ENCODE assay signal across 8 cellular contexts in the genomic region with DNA sequence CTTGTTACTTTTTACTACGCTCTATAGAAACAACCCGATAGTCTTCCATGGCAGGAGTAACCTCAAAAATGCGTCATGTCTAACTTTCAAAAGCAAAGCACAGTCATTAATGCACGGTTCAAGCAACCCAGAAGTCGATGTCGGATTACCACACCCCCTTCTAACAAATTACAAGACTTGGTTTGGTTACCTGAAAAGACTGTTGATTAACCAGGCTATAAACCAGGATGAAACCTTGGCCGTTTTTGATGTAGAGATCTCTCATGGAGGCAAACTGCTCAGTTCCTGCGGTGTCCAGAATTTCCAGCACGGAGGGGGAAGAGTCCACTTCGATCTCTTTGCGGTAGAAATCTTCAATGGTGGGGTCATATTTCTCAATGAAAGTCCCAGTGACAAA. TPM values are rescaled to one million over a fixed set of nuclear protein-coding genes. Genes with fewer than 3 reads are reported as not detected.
A peak's percentile ranks its signal among the peaks of the same experiment; 100 is the strongest.
DNase-seq lines count a peak whose midpoint lies in the region; ATAC-seq and TF ChIP-seq lines count a peak whose summit lies in the region.

No MANE protein-coding gene starts in this region.

- in situ Hi-C loops in IMR-90 (cut with MboI; ENCODE audit: low sequenced_read_pairs) = no loop called here

- H3K27me3 ChIP-seq in heart right ventricle (peaks cover 0 to 20% (median 0%) of the 10 kb centered on the region in 7 donors), IMR-90 (ENCODE audit: control insufficient read depth, insufficient read depth, low read length) (no peaks in the 10 kb centered on the region), iPS-18a (ENCODE audit: control insufficient read depth, insufficient read depth, low read length) (no peaks in the 10 kb centered on the region)

- 0 out of 2 replicates have a peak overlapping the region, but pooled peaks have one; percentile 18 for H4K91ac ChIP-seq in IMR-90 (ENCODE audit: insufficient read depth, low read depth, low read length)

- peak overlapping the region; percentile 97 to 98 for H3K27ac Mint-ChIP-seq in activated naive CD4-positive, alpha-beta T cell treated with anti-CD3 and anti-CD28 coated beads, Interleukin-2, amount 50 U/mL, for 72 hours

- H3K4me3 ChIP-seq in heart right ventricle (peak overlapping the region; percentile 59 to 89 (median 81)), IMR-90 (ENCODE audit: insufficient read depth, low read depth, low read length) (peak overlapping the region; percentile 88), iPS-18a (ENCODE audit: low read length) (peak overlapping the region; percentile 87)

- CTCF ChIA-PET in IMR-90 (lab: Yijun Ruan, JAX) = interaction anchor here (0.7 kb wide), 1 partner anchor 10 kb away, joined by 3 read pairs; no protein-coding TSS in a partner anchor

- peaks cover 11 to 16% of the 10 kb centered on the region in 2 donors for H3K36me3 Mint-ChIP-seq in activated naive CD4-positive, alpha-beta T cell treated with anti-CD3 and anti-CD28 coated beads, Interleukin-2, amount 50 U/mL, for 72 hours

- H3K4me1 ChIP-seq in heart right ventricle (peaks cover 0 to 52% (median 22%) of the 10 kb centered on the region in 9 donors), IMR-90 (ENCODE audit: control insufficient read depth, insufficient read depth, low read length) (no peaks in the 10 kb centered on the region), iPS-18a (ENCODE audit: control insufficient read depth, low read depth, low read length) (no peaks in the 10 kb centered on the region)

- TF ChIP-seq POLR2A in IMR-90 (IDR thresholded peaks at IDR 0.05; ENCODE audit: low read depth, low read length) = no peak

- H3K9me3 Mint-ChIP-seq in activated naive CD4-positive, alpha-beta T cell treated with anti-CD3 and anti-CD28 coated beads, Interleukin-2, amount 50 U/mL, for 72 hours = no peaks in the 10 kb centered on the region

- H4K8ac ChIP-seq in IMR-90 (ENCODE audit: low read depth in 2 of 2, low read length in 2 of 2) = 0 out of 4 replicates have a peak overlapping the region, but pooled peaks of 1 of the 2 experiments have one; percentile 41

- H3K14ac ChIP-seq in IMR-90 (replicated peaks; ENCODE audit: low read depth, low read length) = peak overlapping the region; percentile 72; the same call in 1 of the 2 replicates

- H2BK15ac ChIP-seq in IMR-90 (ENCODE audit: low read depth, low read length) = no peak overlapping the region

- no peaks in the 10 kb centered on the region for H4K20me1 ChIP-seq in IMR-90 (ENCODE audit: insufficient read depth, low read length)

- H3K9ac ChIP-seq in IMR-90 (ENCODE audit: low read depth, low read length) (peak overlapping the region; percentile 72), iPS-18a (ENCODE audit: low read length) (peak overlapping the region; percentile 83)

- H3K4ac ChIP-seq in IMR-90 (ENCODE audit: low read depth, low read length) = peak overlapping the region; percentile 66; the same call in 1 of the 2 replicates

- 0 to 1% methylated on average over 11 of the region's 11 CpGs for WGBS in heart right ventricle, 2 donors
- WGBS in IMR-90 (ENCODE audit: extremely low coverage in 2 of 2, insufficient read length in 1 of 2), 2 experiments = 0% methylated on average over 1 of the region's 11 CpGs; no CpG with 5 or more reads in 1 of the 2 experiments

- peak overlapping the region; percentile 47 for H2AK9ac ChIP-seq in IMR-90 (replicated peaks; ENCODE audit: low read depth, low read length, poor library complexity)

- TF ChIP-seq CTCF in heart right ventricle (IDR thresholded peaks at IDR 0.05) = no peak
- no peak for TF ChIP-seq CTCF in IMR-90 (conservative IDR thresholded peaks at IDR 0.05; ENCODE audit: low read depth, low read length)

- DNase-seq in heart right ventricle (no peak), left ventricle myocardium superior (no peak), IMR-90 (peak; percentile 43), NCI-H1417 treated with DMSO at 0.1 percent for 48 hours (lab: John Stamatoyannopoulos, UW) (no peak), left lobe of liver (ENCODE audit: low spot score) (no peak)
- peak in 1 of 2 donors; percentile 18 for DNase-seq in activated naive CD4-positive, alpha-beta T cell treated with anti-CD3 and anti-CD28 coated beads, Interleukin-2, amount 50 U/mL, for 72 hours (ENCODE audit: low spot score in 2 of 2)
- peak; percentile 3 for DNase-seq in stimulated activated naive CD4-positive, alpha-beta T cell treated with Interleukin-2 at 50 U/mL for 16 hours (lab: John Stamatoyannopoulos, UW)

- no peak overlapping the region for H2BK20ac ChIP-seq in IMR-90 (ENCODE audit: low read depth, low read length)

- H3K79me1 ChIP-seq in IMR-90 (ENCODE audit: low read depth in 1 of 2, low read length in 2 of 2) = peaks cover 0 to 17% of the 10 kb centered on the region in 2 experiments; a peak in 2 of 4 replicates

- no peak for TF ChIP-seq RAD21 in IMR-90 (IDR thresholded peaks at IDR 0.05; ENCODE audit: low read length)

- peak overlapping the region; percentile 90 to 99 (median 97) for H3K27ac ChIP-seq in heart right ventricle
- H3K27ac ChIP-seq in IMR-90 (ENCODE audit: insufficient read depth, low read length) = peak overlapping the region; percentile 77
- no peak overlapping the region for H3K27ac ChIP-seq in iPS-18a (ENCODE audit: low read length)

- peak overlapping the region; percentile 21; the same call in 1 of the 2 replicates for H4K5ac ChIP-seq in IMR-90 (ENCODE audit: low read depth, low read length)

- H3K9me3 ChIP-seq in heart right ventricle = no peaks in the 10 kb centered on the region
- H3K9me3 ChIP-seq in IMR-90 (ENCODE audit: control insufficient read depth, insufficient read depth, low read length) = no peaks in the 10 kb centered on the region
- H3K9me3 ChIP-seq in iPS-18a (ENCODE audit: control insufficient read depth, low read depth, low read length) = peaks cover 15% of the 10 kb centered on the region

- dilution Hi-C loops in IMR-90 (cut with HindIII; ENCODE audit: low sequenced_read_pairs, unreplicated experiment) = no loop called here

- POLR2A ChIA-PET in IMR-90 (lab: Charles Lee; ENCODE audit: unreplicated experiment) = interaction anchor here (0.6 kb wide), 1 partner anchor 20 kb away, joined by 13 read pairs; no protein-coding TSS in a partner anchor

- H3K18ac ChIP-seq in IMR-90 (ENCODE audit: low read depth, low read length) = peak overlapping the region; percentile 76

- peak overlapping the region; percentile 82 for H3K4me2 ChIP-seq in IMR-90 (ENCODE audit: low read depth, low read length)

- H2BK120ac ChIP-seq in IMR-90 (ENCODE audit: low read depth, low read length) = peak overlapping the region; percentile 50; the same call in 1 of the 2 replicates

- H3K36me3 ChIP-seq in heart right ventricle (peaks cover 0 to 26% (median 0%) of the 10 kb centered on the region in 9 donors), IMR-90 (ENCODE audit: control insufficient read depth, insufficient read depth, low read length) (peaks cover 7% of the 10 kb centered on the region), iPS-18a (ENCODE audit: control insufficient read depth, low read depth, low read length) (peaks cover 17% of the 10 kb centered on the region)

- peak overlapping the region; percentile 20; the same call in 1 of the 2 replicates for H3K56ac ChIP-seq in IMR-90 (ENCODE audit: extremely low read depth, insufficient read depth, low read length)

- TSS peak; percentile 54 for BruUV-seq in IMR-90 (replicated peaks; lab: Mats Ljungman, UMichigan)

- H2AK5ac ChIP-seq in IMR-90 (ENCODE audit: low read depth, low read length) = no peak overlapping the region

- peak overlapping the region; percentile 72 for H2BK5ac ChIP-seq in IMR-90 (ENCODE audit: low read depth, low read length, poor library complexity, severe bottlenecking)

- no peaks in the 10 kb centered on the region for H3K9me1 ChIP-seq in IMR-90 (ENCODE audit: insufficient read depth, low read length)

- intact Hi-C loops in heart right ventricle (cut with DNase I) = loop anchor here in 5 of 10 donors (5.0 to 10.0 kb wide), 5 partner anchors 45 to 372 kb away; a partner anchor contains a TSS
- intact Hi-C loops in left ventricle myocardium superior (cut with micrococcal nuclease) = loop anchor here (5.0 to 10.0 kb wide), 2 partner anchors 125 to 382 kb away; no protein-coding TSS in a partner anchor
- intact Hi-C loops in IMR-90 (cut with micrococcal nuclease) = loop anchor here (5.0 kb wide), 1 partner anchor 270 kb away; a partner anchor contains a TSS

- no peak for ATAC-seq in heart right ventricle
- no peak for ATAC-seq in left ventricle myocardium superior
- ATAC-seq in IMR-90 (ENCODE audit: low read depth) = peak; percentile 4
- peak; percentile 62 to 63 for ATAC-seq in activated naive CD4-positive, alpha-beta T cell treated with anti-CD3 and anti-CD28 coated beads, Interleukin-2, amount 50 U/mL, for 72 hours
- no peak for ATAC-seq in left lobe of liver

- H3K23ac ChIP-seq in IMR-90 (ENCODE audit: low read depth, low read length) = 0 out of 2 replicates have a peak overlapping the region, but pooled peaks have one; percentile 48

- H2AFZ ChIP-seq in IMR-90 (replicated peaks; ENCODE audit: low read length, poor library complexity) = peak overlapping the region; percentile 76

TF ChIP-seq in IMR-90, 13 proteins besides CTCF, POLR2A, EP300 and RAD21 (continues in another document):
- TF ChIP-seq, protein P1, sequence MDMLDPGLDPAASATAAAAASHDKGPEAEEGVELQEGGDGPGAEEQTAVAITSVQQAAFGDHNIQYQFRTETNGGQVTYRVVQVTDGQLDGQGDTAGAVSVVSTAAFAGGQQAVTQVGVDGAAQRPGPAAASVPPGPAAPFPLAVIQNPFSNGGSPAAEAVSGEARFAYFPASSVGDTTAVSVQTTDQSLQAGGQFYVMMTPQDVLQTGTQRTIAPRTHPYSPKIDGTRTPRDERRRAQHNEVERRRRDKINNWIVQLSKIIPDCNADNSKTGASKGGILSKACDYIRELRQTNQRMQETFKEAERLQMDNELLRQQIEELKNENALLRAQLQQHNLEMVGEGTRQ (IDR thresholded peaks at IDR 0.05; ENCODE audit: low read depth, low read length) = no peak
- TF ChIP-seq CEBPB (IDR thresholded peaks at IDR 0.05; ENCODE audit: low read depth, low read length) = no peak
- no peak for TF ChIP-seq NFE2L2 (IDR thresholded peaks at IDR 0.05; ENCODE audit: low read depth, low read length)
- TF ChIP-seq MAZ (IDR thresholded peaks at IDR 0.05; ENCODE audit: borderline replicate concordance, low read depth, low read length) = no peak
- TF ChIP-seq FOS (IDR thresholded peaks at IDR 0.05; ENCODE audit: low read depth, low read length) = no peak
- no peak for TF ChIP-seq RCOR1 (IDR thresholded peaks at IDR 0.05; ENCODE audit: insufficient replicate concordance, low read length)
- TF ChIP-seq SMC3 (IDR thresholded peaks at IDR 0.05; ENCODE audit: low read depth, low read length) = no peak

RNA-seq across cellular contexts. Expression of a gene that starts 2.4 kb away (rescaled TPM):
- total RNA-seq in heart right ventricle = 10 to 100 TPM; 14.3 to 27.7 (median 16.5) TPM
- polyA plus RNA-seq in heart right ventricle = 10 to 100 TPM in 1 of 2 donors, 1 to 10 TPM in 1; 7.6 to 20.8 TPM
- 15.0 TPM for total RNA-seq in left ventricle myocardium superior
- total RNA-seq in IMR-90 (2012; rRNA removed) = 24.4 and 24.9 TPM in 2 replicates
- polyA plus RNA-seq in IMR-90 (2012; rRNA removed) = 7.0 and 7.6 TPM in 2 replicates
- 2.6 and 2.8 TPM in 2 replicates for polyA plus RNA-seq in IMR-90 (2012; cell fraction: cytosol; rRNA removed)
- polyA plus RNA-seq in IMR-90 (2012; cell fraction: nucleus; rRNA removed; ENCODE audit: low replicate concordance) = 2.8 and 6.4 TPM in 2 replicates
- total RNA-seq in activated naive CD4-positive, alpha-beta T cell treated with anti-CD3 and anti-CD28 coated beads, Interleukin-2, amount 50 U/mL, for 72 hours = 10 to 100 TPM; 34.4 to 39.4 TPM
- total RNA-seq in left lobe of liver = 30.1 TPM

Comparison
In these comparisons a context has a peak if more than half of its experiments do, and no peak if none do; other contexts are left out.
1. ATAC-seq: peak in IMR-90 (single experiment) and activated naive CD4-positive, alpha-beta T cell treated with anti-CD3 and anti-CD28 coated beads, Interleukin-2, amount 50 U/mL, for 72 hours (2 of 2); none in heart right ventricle (0 of 8), left ventricle myocardium superior (single experiment) and left lobe of liver (single experiment).
2. DNase-seq: peak in IMR-90 (single experiment) and stimulated activated naive CD4-positive, alpha-beta T cell treated with Interleukin-2 at 50 U/mL for 16 hours (single experiment); none in heart right ventricle (0 of 2), left ventricle myocardium superior (single experiment), NCI-H1417 treated with DMSO at 0.1 percent for 48 hours (single experiment) and left lobe of liver (single experiment).
3. Peak in every context shown above with its lines, with median percentiles within 50 percentile points of each other: H3K4me3 ChIP-seq.